In the genomic region with DNA sequence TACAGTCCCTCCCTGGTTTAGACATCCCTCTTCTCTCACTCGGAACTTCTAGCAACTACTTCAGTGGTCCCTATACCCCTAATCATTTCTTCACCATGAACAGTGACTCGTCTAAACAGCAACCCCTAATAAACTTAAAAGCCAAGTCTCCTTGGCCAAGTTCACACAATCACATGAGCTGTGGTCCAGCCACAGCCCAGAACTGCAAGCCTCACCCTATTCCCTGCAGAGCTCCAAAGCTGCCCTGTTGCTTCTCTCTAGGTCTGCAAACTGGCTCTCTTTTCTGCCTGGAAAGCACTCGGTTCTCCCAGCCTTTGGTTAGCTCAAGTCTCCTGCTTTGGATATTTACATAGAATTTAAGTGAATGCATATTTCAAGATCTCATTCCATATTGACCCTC, we compare ENCODE assay signal across 12 cellular contexts.
"Had no signal": no experiment of that assay in that cellular context is flagged by ENCODE, and none has a peak within 500 bp of the region (broad histone marks: within the 10 kb centered on the region; RNA-seq: fewer than 3 reads in every experiment).

No MANE protein-coding gene starts in this region.

- H3K4me3 ChIP-seq: esophagus squamous epithelium, lower lobe of right lung, neural progenitor cell, pancreas, SK-N-MC, skin epidermis had no signal

- H3K36me3 ChIP-seq: esophagus squamous epithelium, lower lobe of right lung, neural progenitor cell, pancreas had no signal

- H3K4me1 ChIP-seq: neural progenitor cell, pancreas had no signal

- H3K9me3 ChIP-seq: esophagus squamous epithelium, lower lobe of right lung, pancreas had no signal

- DNase-seq: activated CD4-positive, alpha-beta T cell treated with anti-CD3 and anti-CD28 coated beads for 48 hours; activated CD8-positive, alpha-beta memory T cell treated with anti-CD3 and anti-CD28 coated beads, Interleukin-2, amount 50 U/mL, for 48 hours; activated CD8-positive, alpha-beta T cell treated with anti-CD3 and anti-CD28 coated beads, Interleukin-2, amount 10 ng/mL, durations not matched to agents 7 days and 5 days; activated naive CD4-positive, alpha-beta T cell treated with anti-CD3 and anti-CD28 coated beads for 36 hours; esophagus squamous epithelium; kidney; lower lobe of right lung; pancreas; T-cell had no signal

- ATAC-seq: activated CD8-positive, alpha-beta T cell treated with anti-CD3 and anti-CD28 coated beads, Interleukin-2, amount 10 ng/mL, durations not matched to agents 7 days and 5 days; T-cell had no signal

- H3K27ac ChIP-seq: lower lobe of right lung, neural progenitor cell, pancreas, SK-N-MC, skin epidermis had no signal

- H3K27me3 ChIP-seq: esophagus squamous epithelium, neural progenitor cell, pancreas had no signal
